Comparison of ENCODE assay signal across 8 cellular contexts in the genomic region with DNA sequence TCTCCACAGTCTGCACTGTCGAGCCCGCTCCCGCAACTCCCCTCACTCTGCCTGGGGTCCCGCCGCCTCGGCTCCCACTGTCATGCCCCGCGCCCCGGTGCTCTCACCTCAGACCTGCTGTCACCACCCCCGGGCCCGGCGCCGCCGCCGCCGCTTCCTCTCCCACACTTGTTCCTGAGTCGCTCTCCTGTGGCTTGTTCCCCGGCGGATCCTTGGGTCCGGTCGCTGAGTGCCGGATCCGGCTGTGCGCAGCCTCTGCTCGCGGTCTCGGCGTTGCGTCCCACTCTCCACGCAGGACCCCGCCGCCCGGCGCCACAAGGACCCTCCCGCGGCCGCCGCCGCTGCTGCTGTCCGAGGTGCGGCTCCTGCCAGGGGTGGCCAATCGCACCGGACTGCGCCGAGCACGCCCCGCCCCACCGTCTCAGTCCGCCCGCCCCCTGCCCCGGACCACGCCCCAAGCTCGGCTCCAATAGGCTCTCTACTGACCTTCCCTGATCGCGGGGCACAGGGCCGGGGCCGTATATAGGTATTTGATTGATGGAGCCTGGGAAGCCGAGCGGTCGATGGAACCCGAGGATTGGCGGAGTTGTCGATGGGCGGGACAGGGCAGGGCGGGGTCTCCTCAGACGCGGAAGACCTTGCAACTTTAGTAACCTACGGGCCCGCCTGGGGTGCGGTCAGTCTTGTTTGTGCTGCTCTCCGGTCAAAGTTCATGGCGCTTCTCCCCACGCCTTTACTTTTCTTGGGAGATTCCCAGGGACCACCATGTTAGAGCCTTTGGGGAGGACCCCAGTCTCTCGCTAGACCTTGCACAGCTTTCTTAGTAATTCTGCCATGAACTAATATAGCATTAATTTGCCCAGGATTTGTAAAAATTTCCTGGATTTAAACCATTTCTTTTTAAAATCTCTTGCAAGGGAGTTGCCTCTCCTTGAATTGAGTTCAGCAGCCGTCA. TPM values are rescaled to one million over a fixed set of nuclear protein-coding genes. Genes with fewer than 3 reads are reported as not detected.
DNase-seq lines count a peak whose midpoint lies in the region; ATAC-seq and TF ChIP-seq lines count a peak whose summit lies in the region.

A gene (minus strand): TSS at position 367 of the 955 bp plus-strand sequence. CDS start 117,340 bp downstream, outside the sequence.

- POLR2A ChIA-PET in CD8-positive, alpha-beta T cell (lab: Charles Lee) = interaction anchor here (0.6 to 1.8 kb wide), 5 partner anchors 11 to 237 kb away, joined by 4 to 9 read pairs (median 5); a partner anchor contains a TSS

- peak; percentile 94 to 98 (median 96) for DNase-seq in CD8-positive, alpha-beta T cell
- DNase-seq in HS-27A (ENCODE audit: low read depth) (peak; percentile 84), NK-92 (lab: John Stamatoyannopoulos, UW; ENCODE audit: unreplicated experiment) (peak; percentile 80), lung (ENCODE audit: low spot score) (peak; percentile 99)
- peak; percentile 92 to 93 for DNase-seq in activated CD8-positive, alpha-beta memory T cell treated with anti-CD3 and anti-CD28 coated beads for 1 hour (ENCODE audit: extremely low read depth in 1 of 2, low read depth in 1 of 2)
- DNase-seq in effector CD4-positive, alpha-beta T cell = peak; percentile 96
- DNase-seq in stimulated activated CD4-positive, alpha-beta T cell treated with anti-CD3 and anti-CD28 coated beads, TNF-alpha, amount 100 ng/mL, for 4 hours (ENCODE audit: low read depth in 3 of 3) = peak; percentile 95 to 97 (median 96)

- peak within 1 kb of the TSS; percentile 92 for H3K4me3 Mint-ChIP-seq in CD8-positive, alpha-beta T cell

- H3K9me3 ChIP-seq in CD8-positive, alpha-beta T cell (ENCODE audit: low read length) = no peaks in the 10 kb centered on the region
- no peaks in the 10 kb centered on the region for H3K9me3 ChIP-seq in lung (ENCODE audit: control insufficient read depth in 2 of 2, insufficient read depth in 1 of 2, low read length in 1 of 2)

- H3K36me3 Mint-ChIP-seq in CD8-positive, alpha-beta T cell = peaks cover 12% of the 10 kb centered on the region

- H3K36me3 ChIP-seq in CD8-positive, alpha-beta T cell (ENCODE audit: insufficient read depth, low read length) = no peaks in the 10 kb centered on the region
- no peaks in the 10 kb centered on the region for H3K36me3 ChIP-seq in lung (ENCODE audit: control insufficient read depth in 2 of 2, insufficient read depth in 2 of 2, low read length in 2 of 2)

- WGBS in lung, 2 donors = 0 to 1% methylated on average over 74 to 75 of the region's 75 CpGs

- intact Hi-C loops in CD8-positive, alpha-beta T cell (cut with DNase I, micrococcal nuclease) = loop anchor here (1.0 to 10.0 kb wide), 9 partner anchors 14 to 1822 kb away; a partner anchor contains a TSS

- peak within 1 kb of the TSS; percentile 95 for H3K27ac Mint-ChIP-seq in CD8-positive, alpha-beta T cell

- H3K27me3 ChIP-seq in CD8-positive, alpha-beta T cell (ENCODE audit: insufficient read depth, low read length) = no peaks in the 10 kb centered on the region
- no peaks in the 10 kb centered on the region for H3K27me3 ChIP-seq in lung (ENCODE audit: control insufficient read depth, insufficient read depth)

- peaks cover 31% of the 10 kb centered on the region for H3K4me1 ChIP-seq in CD8-positive, alpha-beta T cell (ENCODE audit: insufficient read depth, low read length)
- H3K4me1 ChIP-seq in lung (ENCODE audit: control insufficient read depth in 2 of 2, insufficient read depth in 2 of 2, low read length in 2 of 2) = peaks cover 0 to 19% of the 10 kb centered on the region in 2 donors

- CTCF ChIA-PET in CD8-positive, alpha-beta T cell (lab: Charles Lee) = interaction anchor here (1.2 to 1.5 kb wide), 4 partner anchors 14 to 253 kb away, joined by 3 to 9 read pairs (median 4); no protein-coding TSS in a partner anchor

- ATAC-seq in CD8-positive, alpha-beta T cell = peak; percentile 85
- peak; percentile 78 for ATAC-seq in GM19467 (IDR thresholded peaks at IDR 0.05; ENCODE audit: unreplicated experiment)
- ATAC-seq in lung (ENCODE audit: insufficient read depth, low FRiP score) = peak; percentile 96

- peaks cover 54% of the 10 kb centered on the region for H3K4me1 Mint-ChIP-seq in CD8-positive, alpha-beta T cell (ENCODE audit: low read depth)

- no peaks in the 10 kb centered on the region for H3K9me3 Mint-ChIP-seq in CD8-positive, alpha-beta T cell

- H3K27me3 Mint-ChIP-seq in CD8-positive, alpha-beta T cell (ENCODE audit: low read depth) = no peaks in the 10 kb centered on the region

- peak within 1 kb of the TSS; percentile 67 for H3K27ac ChIP-seq in CD8-positive, alpha-beta T cell (ENCODE audit: low read depth, low read length)
- peak within 1 kb of the TSS; percentile 91 to 98 for H3K27ac ChIP-seq in lung (ENCODE audit: low read depth in 1 of 2, low read length in 1 of 2)

- TF ChIP-seq CTCF in CD8-positive, alpha-beta T cell (IDR thresholded peaks at IDR 0.05) = no peak
- TF ChIP-seq CTCF in lung (IDR thresholded peaks at IDR 0.05; ENCODE audit: control extremely low read depth, extremely low read depth) = no peak

- peak within 1 kb of the TSS; percentile 89 for H3K4me3 ChIP-seq in CD8-positive, alpha-beta T cell (ENCODE audit: low read depth, low read length)
- H3K4me3 ChIP-seq in lung = peak within 1 kb of the TSS; percentile 100

RNA-seq across cellular contexts. Expression of the gene that starts here (rescaled TPM):
- 10 to 100 TPM; 46.5 to 47.3 TPM for total RNA-seq in CD8-positive, alpha-beta T cell
- 10 to 100 TPM; 45.5 to 54.5 TPM for total RNA-seq in lung
- polyA plus RNA-seq in lung = 10 to 100 TPM; 19.9 to 29.9 TPM

Comparison
In these comparisons a context has a peak if more than half of its experiments do, and no peak if none do; other contexts are left out.
1. Peak in every context shown above with its lines: DNase-seq, ATAC-seq, H3K4me3 ChIP-seq and H3K27ac ChIP-seq.